In genomic region chr2:66547113-66547512, GRCh38 we compare ENCODE assay signal across 1 cellular context.
TF ChIP-seq lines count a peak whose summit lies in the region.

No MANE protein-coding gene starts in this region.

TF ChIP-seq in liver, 16 proteins besides CTCF, POLR2A, EP300 and RAD21 (continued from another document):
- TF ChIP-seq REST (IDR thresholded peaks at IDR 0.05) (no peak), MAX (IDR thresholded peaks at IDR 0.05) (no peak), YY1 (IDR thresholded peaks at IDR 0.05) (no peak), NR2F2 (IDR thresholded peaks at IDR 0.05) (peak; percentile 54), EGR1 (IDR thresholded peaks at IDR 0.05; ENCODE audit: low read depth in 2 of 2) (no peak)
